8 cellular contexts compared by ENCODE assay signal in the genomic region with DNA sequence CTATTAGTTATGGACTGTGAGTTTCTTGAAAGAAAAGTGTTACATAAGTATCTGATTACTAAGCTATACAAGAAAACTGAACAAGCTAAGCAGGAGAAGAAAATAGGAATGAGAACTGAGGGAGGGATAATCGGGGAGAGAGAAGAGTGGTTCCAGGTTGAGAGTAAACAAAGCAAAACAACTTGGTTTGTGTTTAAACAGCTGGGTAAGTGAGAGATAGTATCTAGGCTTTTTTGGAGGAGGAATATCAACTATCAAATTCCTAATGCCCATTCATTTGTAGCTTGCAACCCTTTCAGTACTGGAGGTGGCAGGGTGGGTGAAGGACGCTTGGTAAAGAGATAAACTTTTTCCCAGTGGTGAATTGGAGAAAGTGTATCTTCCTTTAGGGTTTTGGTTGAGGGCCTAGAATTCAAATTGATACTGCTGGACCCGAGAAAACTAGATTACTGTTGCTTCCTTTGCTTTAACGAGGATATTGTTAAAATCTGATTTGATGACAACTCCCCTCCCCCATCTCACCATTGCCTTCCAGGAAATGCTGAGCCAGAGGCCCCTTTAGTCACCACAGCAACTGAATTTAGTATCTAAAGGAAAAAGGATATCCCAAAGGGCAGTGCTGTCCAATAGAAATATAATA. TPM values are rescaled to one million over a fixed set of nuclear protein-coding genes. Genes with fewer than 3 reads are reported as not detected.
DNase-seq lines count a peak whose midpoint lies in the region; ATAC-seq and TF ChIP-seq lines count a peak whose summit lies in the region.

No MANE protein-coding gene starts in this region.

- no peaks in the 10 kb centered on the region for H3K27me3 Mint-ChIP-seq in activated naive CD8-positive, alpha-beta T cell treated with anti-CD3 and anti-CD28 coated beads for 36 hours
- H3K27me3 Mint-ChIP-seq in natural killer cell treated with Interleukin-12 subunit alpha and Interleukin-12 subunit beta and Interleukin-15 and Interleukin-18, amount 100 ng/mL, for 72 hours: no peaks in the 10 kb centered on the region

- TF ChIP-seq CTCF in mucosa of descending colon (IDR thresholded peaks at IDR 0.05): no peak

- H3K4me1 Mint-ChIP-seq in activated naive CD8-positive, alpha-beta T cell treated with anti-CD3 and anti-CD28 coated beads for 36 hours: peaks cover 7% of the 10 kb centered on the region
- H3K4me1 Mint-ChIP-seq in natural killer cell treated with Interleukin-12 subunit alpha and Interleukin-12 subunit beta and Interleukin-15 and Interleukin-18, amount 100 ng/mL, for 72 hours (ENCODE audit: low read depth in 2 of 2): peaks cover 9% of the 10 kb centered on the region in 2 donors

- no peaks in the 10 kb centered on the region for H3K9me3 Mint-ChIP-seq in activated naive CD8-positive, alpha-beta T cell treated with anti-CD3 and anti-CD28 coated beads for 36 hours
- H3K9me3 Mint-ChIP-seq in natural killer cell treated with Interleukin-12 subunit alpha and Interleukin-12 subunit beta and Interleukin-15 and Interleukin-18, amount 100 ng/mL, for 72 hours: no peaks in the 10 kb centered on the region

- H3K36me3 Mint-ChIP-seq in activated naive CD8-positive, alpha-beta T cell treated with anti-CD3 and anti-CD28 coated beads for 36 hours: no peaks in the 10 kb centered on the region
- H3K36me3 Mint-ChIP-seq in natural killer cell treated with Interleukin-12 subunit alpha and Interleukin-12 subunit beta and Interleukin-15 and Interleukin-18, amount 100 ng/mL, for 72 hours: no peaks in the 10 kb centered on the region

- H3K27ac Mint-ChIP-seq in activated naive CD8-positive, alpha-beta T cell treated with anti-CD3 and anti-CD28 coated beads for 36 hours: peak overlapping the region; percentile 62
- H3K27ac Mint-ChIP-seq in natural killer cell treated with Interleukin-12 subunit alpha and Interleukin-12 subunit beta and Interleukin-15 and Interleukin-18, amount 100 ng/mL, for 72 hours: peak overlapping the region; percentile 68 to 78

- intact Hi-C loops in mucosa of descending colon (cut with DNase I, micrococcal nuclease): loop anchor here in 1 of 2 donors (10.0 kb wide), 1 partner anchor 57 kb away; no protein-coding TSS in a partner anchor
- intact Hi-C loops in posterior vena cava (cut with DNase I): no loop called here

- no peaks in the 10 kb centered on the region for H3K36me3 ChIP-seq in mucosa of descending colon (ENCODE audit: low read depth)

- no peaks in the 10 kb centered on the region for H3K9me3 ChIP-seq in mucosa of descending colon

- no peak overlapping the region for H3K4me3 ChIP-seq in mucosa of descending colon

- H3K4me3 Mint-ChIP-seq in activated naive CD8-positive, alpha-beta T cell treated with anti-CD3 and anti-CD28 coated beads for 36 hours: peak overlapping the region; percentile 12
- H3K4me3 Mint-ChIP-seq in natural killer cell treated with Interleukin-12 subunit alpha and Interleukin-12 subunit beta and Interleukin-15 and Interleukin-18, amount 100 ng/mL, for 72 hours: peak overlapping the region; percentile 73

- peak; percentile 39 for DNase-seq in DMS 273 (lab: John Stamatoyannopoulos, UW; ENCODE audit: unreplicated experiment)
- DNase-seq in Kasumi-1 (lab: John Stamatoyannopoulos, UW): peak; percentile 24 to 32
- DNase-seq in activated naive CD8-positive, alpha-beta T cell treated with anti-CD3 and anti-CD28 coated beads for 36 hours: peak; percentile 29
- no peak for DNase-seq in natural killer cell treated with Interleukin-12 subunit alpha and Interleukin-12 subunit beta and Interleukin-15 and Interleukin-18, amount 100 ng/mL, for 72 hours (ENCODE audit: low spot score)
- DNase-seq in NCI-H2227 (lab: John Stamatoyannopoulos, UW; ENCODE audit: unreplicated experiment): no peak
- no peak for DNase-seq in mucosa of descending colon
- DNase-seq in posterior vena cava (ENCODE audit: low spot score): no peak
- no peak for DNase-seq in SKM-1 treated with dmso at 0.1 percent for 144 hours (lab: John Stamatoyannopoulos, UW; ENCODE audit: unreplicated experiment)

- no peaks in the 10 kb centered on the region for H3K4me1 ChIP-seq in mucosa of descending colon (ENCODE audit: low read depth)

- peak in 1 of 2 donors; percentile 35 for ATAC-seq in natural killer cell treated with Interleukin-12 subunit alpha and Interleukin-12 subunit beta and Interleukin-15 and Interleukin-18, amount 100 ng/mL, for 72 hours
- no peak for ATAC-seq in mucosa of descending colon

RNA-seq across cellular contexts. Expression of a gene that starts 2.0 kb away (rescaled TPM):
- total RNA-seq in activated naive CD8-positive, alpha-beta T cell treated with anti-CD3 and anti-CD28 coated beads for 36 hours: 100 to 1,000 TPM; 125 to 147 TPM
- 100 to 1,000 TPM; 250 to 356 TPM for total RNA-seq in natural killer cell treated with Interleukin-12 subunit alpha and Interleukin-12 subunit beta and Interleukin-15 and Interleukin-18, amount 100 ng/mL, for 72 hours
- total RNA-seq in mucosa of descending colon: 10 to 100 TPM; 11.9 to 19.9 (median 18.0) TPM
- total RNA-seq in posterior vena cava: 100 to 1,000 TPM in 1 of 2 donors, 10 to 100 TPM in 1; 74.3 to 103 TPM

Comparison
In these comparisons a context has a peak if more than half of its experiments do, and no peak if none do; other contexts are left out.
1. DNase-seq: peak in DMS 273 (single experiment), Kasumi-1 (2 of 2) and activated naive CD8-positive, alpha-beta T cell treated with anti-CD3 and anti-CD28 coated beads for 36 hours (single experiment); none in natural killer cell treated with Interleukin-12 subunit alpha and Interleukin-12 subunit beta and Interleukin-15 and Interleukin-18, amount 100 ng/mL, for 72 hours (single experiment), NCI-H2227 (single experiment), mucosa of descending colon (0 of 3), posterior vena cava (single experiment) and SKM-1 treated with dmso at 0.1 percent for 144 hours (single experiment).